23 cellular contexts compared by ENCODE assay signal in genomic region chr9:116055536-116055935, GRCh38.
"Had no signal": no experiment of that assay in that cellular context is flagged by ENCODE, and none has a peak within 500 bp of the region (broad histone marks: within the 10 kb centered on the region; RNA-seq: fewer than 3 reads in every experiment).

No MANE protein-coding gene starts in this region.

- H3K79me2 ChIP-seq: hepatocyte had no signal

- DNase-seq: activated CD4-positive, alpha-beta T cell treated with anti-CD3 and anti-CD28 coated beads for 4 hours; activated CD4-positive, alpha-beta T cell treated with anti-CD3 and anti-CD28 coated beads, Interleukin-2, amount 50 U/mL, for 48 hours; activated CD4-positive, CD25-positive, alpha-beta regulatory T cell; activated effector memory CD4-positive, alpha-beta T cell treated with Interleukin-2 at 50 U/mL for 16 hours; activated naive CD4-positive, alpha-beta T cell treated with anti-CD3 and anti-CD28 coated beads for 36 hours; activated naive CD8-positive, alpha-beta T cell treated with anti-CD3 and anti-CD28 coated beads, Interleukin-2, amount 10 ng/mL, durations not matched to agents 7 days and 5 days; activated T-cell treated with anti-CD3 and anti-CD28 coated beads, Interleukin-2, amount 50 U/mL, for 72 hours; amygdala; dermis blood vessel endothelial cell; effector CD8-positive, alpha-beta T cell; glutamatergic neuron; immature natural killer cell; kidney glomerular epithelial cell; left ventricle myocardium inferior; midbrain; natural killer cell; retina; sigmoid colon; stimulated activated CD4-positive, alpha-beta T cell treated with anti-CD3 and anti-CD28 coated beads, Interleukin-2, amount 100 ng/mL, for 48 hours; stimulated activated naive CD4-positive, alpha-beta T cell; T-helper 17 cell; upper lobe of right lung had no signal

- H3K27me3 ChIP-seq: hepatocyte, sigmoid colon, upper lobe of right lung had no signal

- H3K27me3 Mint-ChIP-seq: activated naive CD8-positive, alpha-beta T cell treated with anti-CD3 and anti-CD28 coated beads, Interleukin-2, amount 10 ng/mL, durations not matched to agents 7 days and 5 days; T-helper 17 cell had no signal

- H3K27ac Mint-ChIP-seq: activated naive CD4-positive, alpha-beta T cell treated with anti-CD3 and anti-CD28 coated beads for 36 hours; activated naive CD8-positive, alpha-beta T cell treated with anti-CD3 and anti-CD28 coated beads, Interleukin-2, amount 10 ng/mL, durations not matched to agents 7 days and 5 days; activated T-cell treated with anti-CD3 and anti-CD28 coated beads, Interleukin-2, amount 50 U/mL, for 72 hours; immature natural killer cell; natural killer cell; T-helper 17 cell had no signal

- H3K4me1 ChIP-seq: left ventricle myocardium inferior, upper lobe of right lung had no signal

- H3K9me3 ChIP-seq: left ventricle myocardium inferior, sigmoid colon, upper lobe of right lung had no signal

- H2AFZ ChIP-seq: hepatocyte had no signal

- H3K36me3 Mint-ChIP-seq: activated naive CD8-positive, alpha-beta T cell treated with anti-CD3 and anti-CD28 coated beads, Interleukin-2, amount 10 ng/mL, durations not matched to agents 7 days and 5 days; immature natural killer cell; natural killer cell had no signal

- H3K4me3 ChIP-seq: hepatocyte, left ventricle myocardium inferior, sigmoid colon, upper lobe of right lung had no signal

- H3K27ac ChIP-seq: hepatocyte, left ventricle myocardium inferior, sigmoid colon, upper lobe of right lung had no signal

- H3K36me3 ChIP-seq: left ventricle myocardium inferior, sigmoid colon, upper lobe of right lung had no signal

- H3K4me3 Mint-ChIP-seq: activated naive CD4-positive, alpha-beta T cell treated with anti-CD3 and anti-CD28 coated beads for 36 hours; activated naive CD8-positive, alpha-beta T cell treated with anti-CD3 and anti-CD28 coated beads, Interleukin-2, amount 10 ng/mL, durations not matched to agents 7 days and 5 days; activated T-cell treated with anti-CD3 and anti-CD28 coated beads, Interleukin-2, amount 50 U/mL, for 72 hours; immature natural killer cell; natural killer cell; T-helper 17 cell had no signal

- H3K4me2 ChIP-seq: hepatocyte had no signal

- ATAC-seq: activated T-cell treated with anti-CD3 and anti-CD28 coated beads, Interleukin-2, amount 50 U/mL, for 72 hours; natural killer cell; T-helper 17 cell; upper lobe of right lung had no signal

- H3K4me1 Mint-ChIP-seq: activated naive CD8-positive, alpha-beta T cell treated with anti-CD3 and anti-CD28 coated beads, Interleukin-2, amount 10 ng/mL, durations not matched to agents 7 days and 5 days; immature natural killer cell; natural killer cell; T-helper 17 cell had no signal
